Comparison of ENCODE assay signal across 9 cellular contexts in the genomic region with DNA sequence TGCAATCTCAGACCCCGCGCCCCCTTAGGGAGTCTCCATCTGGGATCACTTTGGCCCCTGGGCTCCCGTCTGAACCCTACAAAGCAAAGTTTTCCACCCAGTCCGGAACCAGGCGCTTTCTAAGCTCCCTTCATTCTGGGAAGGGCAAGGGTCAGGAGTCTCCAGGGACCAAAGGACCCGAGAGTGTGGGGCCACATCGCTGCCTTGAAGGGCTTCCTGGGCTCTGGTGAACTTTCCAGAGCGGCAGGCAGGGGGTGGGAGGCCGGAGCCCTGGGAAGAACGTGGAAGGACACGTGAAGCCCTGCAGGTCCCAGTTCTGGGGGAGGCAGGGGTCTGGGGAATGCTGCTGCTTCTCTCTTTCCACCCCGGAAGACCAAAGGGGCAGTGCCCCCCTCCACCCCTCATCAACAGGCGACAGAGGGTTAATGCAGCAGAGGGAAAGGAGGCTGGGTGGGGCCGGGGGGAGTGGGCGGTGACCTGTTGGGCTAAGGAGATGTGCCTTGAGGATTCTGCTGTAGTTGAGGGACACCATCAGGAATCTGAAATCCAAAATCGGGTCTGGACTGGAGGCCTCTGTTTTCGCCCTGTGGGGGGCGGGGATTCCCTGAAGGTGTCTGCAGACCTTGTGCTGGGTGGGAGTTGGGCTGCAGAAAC. TPM values are rescaled to one million over a fixed set of nuclear protein-coding genes. Genes with fewer than 3 reads are reported as not detected.
DNase-seq lines count a peak whose midpoint lies in the region; ATAC-seq and TF ChIP-seq lines count a peak whose summit lies in the region.
"Had no signal": no experiment of that assay in that cellular context is flagged by ENCODE, and none has a peak within 500 bp of the region (broad histone marks: within the 10 kb centered on the region; RNA-seq: fewer than 3 reads in every experiment).

No MANE protein-coding gene starts in this region.

- H3K4me3 Mint-ChIP-seq in endothelial cell (ENCODE audit: unreplicated experiment) (peak overlapping the region; percentile 81), nephron (peak overlapping the region; percentile 86 to 92 (median 88))

- TF ChIP-seq CTCF in endothelial cell (IDR thresholded peaks at IDR 0.05; ENCODE audit: unreplicated experiment) (no peak), nephron (IDR thresholded peaks at IDR 0.05; ENCODE audit: unreplicated experiment in 3 of 3) (no peak)

- no peak for TF ChIP-seq POLR2A in GM18505 (IDR thresholded peaks at IDR 0.05; ENCODE audit: borderline replicate concordance, extremely low read depth, insufficient read depth, insufficient read length)

- ATAC-seq in GM18519 (IDR thresholded peaks at IDR 0.05; ENCODE audit: low FRiP score, unreplicated experiment), result no peak
- no peak for ATAC-seq in GM18505 (IDR thresholded peaks at IDR 0.05; ENCODE audit: unreplicated experiment)
- ATAC-seq in GM18861 (IDR thresholded peaks at IDR 0.05; ENCODE audit: unreplicated experiment), result no peak

- peaks cover 12% of the 10 kb centered on the region for H3K27me3 Mint-ChIP-seq in endothelial cell (ENCODE audit: unreplicated experiment)
- peaks cover 14% of the 10 kb centered on the region for H3K27me3 Mint-ChIP-seq in nephron (ENCODE audit: low read depth)

- H3K27ac Mint-ChIP-seq in endothelial cell (ENCODE audit: unreplicated experiment) (no peak overlapping the region), nephron (peak overlapping the region; percentile 82 to 93 (median 90))

- peak; percentile 41 for DNase-seq in COLO668 (lab: John Stamatoyannopoulos, UW; ENCODE audit: unreplicated experiment)
- DNase-seq in NCI-H82 treated with DMSO at 0.1 percent for 48 hours (lab: John Stamatoyannopoulos, UW; ENCODE audit: unreplicated experiment), result peak; percentile 35
- DNase-seq in endothelial cell (ENCODE audit: low spot score), result no peak
- DNase-seq in NK-92 (lab: John Stamatoyannopoulos, UW; ENCODE audit: unreplicated experiment), result no peak

- H3K9me3 Mint-ChIP-seq in endothelial cell (ENCODE audit: unreplicated experiment) (no peaks in the 10 kb centered on the region), nephron (no peaks in the 10 kb centered on the region)

- H3K36me3 Mint-ChIP-seq in endothelial cell (ENCODE audit: low read depth, unreplicated experiment) (no peaks in the 10 kb centered on the region), nephron (ENCODE audit: low read depth) (no peaks in the 10 kb centered on the region)

- peaks cover 3% of the 10 kb centered on the region for H3K4me1 Mint-ChIP-seq in endothelial cell (ENCODE audit: unreplicated experiment)
- H3K4me1 Mint-ChIP-seq in nephron, result peaks cover 59% of the 10 kb centered on the region

RNA-seq across cellular contexts. Expression of a gene that starts 0.7 kb away (rescaled TPM):
- 12.4 TPM for total RNA-seq in endothelial cell (ENCODE audit: unreplicated experiment)

RNA-seq across cellular contexts. Expression of a gene that starts 49.4 kb away (rescaled TPM):
- total RNA-seq in endothelial cell (ENCODE audit: unreplicated experiment), result 2.2 TPM
- total RNA-seq: LHCN-M2 had no signal

Comparison
In these comparisons a context has a peak if more than half of its experiments do, and no peak if none do; other contexts are left out.
1. DNase-seq: peak in COLO668 (single experiment) and NCI-H82 treated with DMSO at 0.1 percent for 48 hours (single experiment); none in endothelial cell (single experiment) and NK-92 (single experiment).